ENCODE assay signal across 8 cellular contexts in genomic region chr2:14903709-14904374, GRCh38.
A peak's percentile ranks its signal among the peaks of the same experiment; 100 is the strongest.
DNase-seq lines count a peak whose midpoint lies in the region; ATAC-seq and TF ChIP-seq lines count a peak whose summit lies in the region.

No MANE protein-coding gene starts in this region.

- TF ChIP-seq CTCF in astrocyte of the spinal cord (IDR thresholded peaks at IDR 0.05; ENCODE audit: low read depth, low read length): peak; percentile 39

- peak; percentile 1 to 65 for DNase-seq in NCI-H526 (lab: John Stamatoyannopoulos, UW)
- no peak for DNase-seq in NCI-H526 treated with DMSO at 0.1 percent for 48 hours (lab: John Stamatoyannopoulos, UW)
- DNase-seq in SKM-1 treated with dmso at 0.1 percent for 144 hours (lab: John Stamatoyannopoulos, UW; ENCODE audit: unreplicated experiment): peak; percentile 64
- no peak for DNase-seq in astrocyte of the spinal cord (ENCODE audit: low read depth, low spot score)
- no peak for DNase-seq in natural killer cell treated with Interleukin-12 subunit alpha and Interleukin-12 subunit beta and Interleukin-15 and Interleukin-18, amount 100 ng/mL, for 72 hours (ENCODE audit: low spot score)
- no peak for DNase-seq in OCI-M2 (lab: John Stamatoyannopoulos, UW; ENCODE audit: unreplicated experiment)

- H3K4me3 Mint-ChIP-seq in natural killer cell treated with Interleukin-12 subunit alpha and Interleukin-12 subunit beta and Interleukin-15 and Interleukin-18, amount 100 ng/mL, for 72 hours: no peak overlapping the region

- no peak overlapping the region for H3K27ac Mint-ChIP-seq in natural killer cell treated with Interleukin-12 subunit alpha and Interleukin-12 subunit beta and Interleukin-15 and Interleukin-18, amount 100 ng/mL, for 72 hours

- in situ Hi-C loops in astrocyte of the spinal cord (cut with HindIII; ENCODE audit: low sequenced_read_pairs): no loop called here

- ATAC-seq in GM21390 (IDR thresholded peaks at IDR 0.05; ENCODE audit: unreplicated experiment) (peak; percentile 99), HG03521 (IDR thresholded peaks at IDR 0.05; ENCODE audit: unreplicated experiment) (peak; percentile 98)
- ATAC-seq in natural killer cell treated with Interleukin-12 subunit alpha and Interleukin-12 subunit beta and Interleukin-15 and Interleukin-18, amount 100 ng/mL, for 72 hours: peak; percentile 74 to 78

- no peak overlapping the region for H3K4me3 ChIP-seq in astrocyte of the spinal cord (ENCODE audit: low read depth, low read length)

- H3K36me3 Mint-ChIP-seq in natural killer cell treated with Interleukin-12 subunit alpha and Interleukin-12 subunit beta and Interleukin-15 and Interleukin-18, amount 100 ng/mL, for 72 hours: no peaks in the 10 kb centered on the region

- no peaks in the 10 kb centered on the region for H3K9me3 Mint-ChIP-seq in natural killer cell treated with Interleukin-12 subunit alpha and Interleukin-12 subunit beta and Interleukin-15 and Interleukin-18, amount 100 ng/mL, for 72 hours

- H3K27me3 Mint-ChIP-seq in natural killer cell treated with Interleukin-12 subunit alpha and Interleukin-12 subunit beta and Interleukin-15 and Interleukin-18, amount 100 ng/mL, for 72 hours: peaks cover 0 to 10% of the 10 kb centered on the region in 2 donors

- no peaks in the 10 kb centered on the region for H3K4me1 Mint-ChIP-seq in natural killer cell treated with Interleukin-12 subunit alpha and Interleukin-12 subunit beta and Interleukin-15 and Interleukin-18, amount 100 ng/mL, for 72 hours (ENCODE audit: low read depth in 2 of 2)

Comparison
In these comparisons a context has a peak if more than half of its experiments do, and no peak if none do; other contexts are left out.
1. DNase-seq: peak in NCI-H526 (2 of 2) and SKM-1 treated with dmso at 0.1 percent for 144 hours (single experiment); none in NCI-H526 treated with DMSO at 0.1 percent for 48 hours (single experiment), astrocyte of the spinal cord (single experiment), natural killer cell treated with Interleukin-12 subunit alpha and Interleukin-12 subunit beta and Interleukin-15 and Interleukin-18, amount 100 ng/mL, for 72 hours (single experiment) and OCI-M2 (single experiment).
2. Peak in every context shown above with its lines, with median percentiles within 50 percentile points of each other: ATAC-seq.